28 cellular contexts compared by ENCODE assay signal in the genomic region with DNA sequence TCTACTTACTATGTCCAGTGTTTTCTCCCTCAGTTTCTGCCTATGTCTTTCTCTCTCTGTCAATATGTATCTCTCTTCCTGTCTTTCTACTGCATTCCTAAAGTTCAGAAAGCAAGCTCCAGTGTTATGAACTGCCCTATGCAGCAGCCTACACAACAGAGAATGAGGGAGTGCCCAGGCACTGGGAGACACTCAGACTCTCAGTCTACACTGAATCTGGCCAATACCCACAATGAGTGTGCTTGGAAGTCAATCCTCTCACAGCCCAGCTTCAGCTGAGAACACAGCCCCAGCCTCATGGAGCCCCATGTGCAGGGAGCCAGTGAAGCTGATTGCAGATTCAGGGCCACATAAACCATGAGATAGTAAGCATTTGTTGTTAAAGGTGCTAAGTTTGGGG.
"Had no signal": no experiment of that assay in that cellular context is flagged by ENCODE, and none has a peak within 500 bp of the region (broad histone marks: within the 10 kb centered on the region; RNA-seq: fewer than 3 reads in every experiment).

No MANE protein-coding gene starts in this region.

- DNase-seq: naive B cell; naive thymus-derived CD8-positive, alpha-beta T cell; occipital lobe; ovary; posterior cingulate gyrus; psoas muscle; right cardiac atrium; right lobe of liver; sigmoid colon; small intestine; stimulated activated CD4-positive, alpha-beta T cell treated with anti-CD3 and anti-CD28 coated beads, Interleukin-15, amount 100 ng/mL, for 24 hours; stimulated activated CD4-positive, alpha-beta T cell treated with anti-CD3 and anti-CD28 coated beads, Interleukin-2, amount 100 ng/mL, for 24 hours; stimulated activated CD4-positive, alpha-beta T cell treated with anti-CD3 and anti-CD28 coated beads, Interleukin-2, amount 100 ng/mL, for 48 hours; stimulated activated CD4-positive, alpha-beta T cell treated with anti-CD3 and anti-CD28 coated beads, Interleukin-4, amount 100 ng/mL, for 24 hours; stimulated activated naive B cell treated with anti-CD40 and anti-IgM and Interleukin-4, amounts not matched to agents 10 μg/mL and 1 μg/mL and 100 μg/mL, for 72 hours; stimulated activated naive CD4-positive, alpha-beta T cell treated with Interleukin-2 at 50 U/mL for 16 hours; stomach; thyroid gland; trophoblast cell; upper lobe of left lung; uterus had no signal

- H3K79me2 ChIP-seq: parathyroid adenoma had no signal

- H3K4me1 ChIP-seq: neural progenitor cell, parathyroid adenoma, psoas muscle, right lobe of liver, sigmoid colon, stomach, thyroid gland, tibial nerve, upper lobe of left lung, uterus had no signal

- H3K9me3 Mint-ChIP-seq: naive B cell; naive thymus-derived CD8-positive, alpha-beta T cell; stimulated activated naive B cell treated with anti-CD40 and anti-IgM and Interleukin-4, amounts not matched to agents 10 μg/mL and 1 μg/mL and 100 μg/mL, for 72 hours; stimulated activated naive CD8-positive, alpha-beta T cell treated with anti-CD3 and anti-CD28 coated beads, Interleukin-15, Interleukin-2, amounts not matched to agents 100 ng/mL and 50 ng/mL, for 24 hours had no signal

- H3K4me3 Mint-ChIP-seq: naive B cell; naive thymus-derived CD8-positive, alpha-beta T cell; nephron; neural progenitor cell; stimulated activated naive B cell treated with anti-CD40 and anti-IgM and Interleukin-4, amounts not matched to agents 10 μg/mL and 1 μg/mL and 100 μg/mL, for 72 hours; stimulated activated naive CD8-positive, alpha-beta T cell treated with anti-CD3 and anti-CD28 coated beads, Interleukin-15, Interleukin-2, amounts not matched to agents 100 ng/mL and 50 ng/mL, for 24 hours had no signal

- H3K9me3 ChIP-seq: ovary, psoas muscle, right lobe of liver, stomach, thoracic aorta, thyroid gland, upper lobe of left lung, uterus had no signal

- H3K36me3 Mint-ChIP-seq: naive B cell; naive thymus-derived CD8-positive, alpha-beta T cell; neural progenitor cell; stimulated activated naive B cell treated with anti-CD40 and anti-IgM and Interleukin-4, amounts not matched to agents 10 μg/mL and 1 μg/mL and 100 μg/mL, for 72 hours had no signal

- H3K4me3 ChIP-seq: neural progenitor cell, ovary, psoas muscle, right lobe of liver, sigmoid colon, stomach, thoracic aorta, thyroid gland, tibial nerve, upper lobe of left lung, uterus had no signal

- H3K27ac ChIP-seq: neural progenitor cell, parathyroid adenoma, psoas muscle, right lobe of liver, sigmoid colon, stomach, thoracic aorta, thyroid gland, tibial nerve, upper lobe of left lung, uterus had no signal

- H2AFZ ChIP-seq: neural progenitor cell, parathyroid adenoma had no signal

- H3K4me2 ChIP-seq: neural progenitor cell had no signal

- H3K9ac ChIP-seq: neural progenitor cell, parathyroid adenoma had no signal

- FAIRE-seq: small intestine had no signal

- H3K27ac Mint-ChIP-seq: nephron; neural progenitor cell; progenitor cell of endocrine pancreas; stimulated activated naive B cell treated with anti-CD40 and anti-IgM and Interleukin-4, amounts not matched to agents 10 μg/mL and 1 μg/mL and 100 μg/mL, for 72 hours; stimulated activated naive CD8-positive, alpha-beta T cell treated with anti-CD3 and anti-CD28 coated beads, Interleukin-15, Interleukin-2, amounts not matched to agents 100 ng/mL and 50 ng/mL, for 24 hours had no signal

- H3K36me3 ChIP-seq: neural progenitor cell, ovary, right lobe of liver, sigmoid colon, stomach, thoracic aorta, thyroid gland, tibial nerve, upper lobe of left lung, uterus had no signal

- H3K27me3 ChIP-seq: neural progenitor cell, ovary, right lobe of liver, sigmoid colon, stomach, thyroid gland, tibial nerve, upper lobe of left lung, uterus had no signal

- ATAC-seq: naive thymus-derived CD8-positive, alpha-beta T cell; psoas muscle; right cardiac atrium; right lobe of liver; stimulated activated naive B cell treated with anti-CD40 and anti-IgM and Interleukin-4, amounts not matched to agents 10 μg/mL and 1 μg/mL and 100 μg/mL, for 72 hours had no signal

- H3K4me1 Mint-ChIP-seq: naive thymus-derived CD8-positive, alpha-beta T cell; nephron; neural progenitor cell had no signal
